22 cellular contexts compared by ENCODE assay signal in the genomic region with DNA sequence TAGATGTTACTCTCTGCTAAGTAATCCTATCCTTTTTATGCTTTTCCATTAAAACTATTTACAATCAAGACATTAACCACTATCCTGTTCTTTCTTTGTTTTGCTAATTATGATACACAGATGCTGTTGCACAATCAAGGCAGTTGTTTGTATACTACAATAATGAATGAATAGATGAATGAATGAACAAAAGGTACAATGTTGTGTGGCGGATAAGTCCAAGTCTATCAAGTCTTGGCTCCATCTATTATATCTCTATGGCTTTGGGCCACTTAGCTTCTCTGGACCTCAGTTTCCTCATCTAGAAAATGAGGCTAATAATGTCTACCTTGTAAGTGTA.
"Had no signal": no experiment of that assay in that cellular context is flagged by ENCODE, and none has a peak within 500 bp of the region (broad histone marks: within the 10 kb centered on the region; RNA-seq: fewer than 3 reads in every experiment).

No MANE protein-coding gene starts in this region.

- H3K4me1 ChIP-seq: esophagus muscularis mucosa, pancreas, suprapubic skin, thyroid gland had no signal

- H3K9me3 Mint-ChIP-seq: type B pancreatic cell had no signal

- H3K27me3 Mint-ChIP-seq: progenitor cell of endocrine pancreas, type B pancreatic cell had no signal

- H3K4me3 ChIP-seq: coronary artery, esophagus muscularis mucosa, lung, pancreas, suprapubic skin, thyroid gland had no signal

- H3K27ac ChIP-seq: coronary artery, esophagus muscularis mucosa, foreskin keratinocyte, pancreas, suprapubic skin, thyroid gland had no signal

- H3K27ac Mint-ChIP-seq: nephron; progenitor cell of endocrine pancreas; stimulated activated effector memory CD8-positive, alpha-beta T cell treated with anti-CD3 and anti-CD28 coated beads, Interleukin-12 subunit alpha, Interleukin-12 subunit beta, amount 100 ng/mL, for 72 hours; type B pancreatic cell had no signal

- H3K36me3 ChIP-seq: esophagus muscularis mucosa, pancreas, suprapubic skin, thyroid gland had no signal

- H3K9me3 ChIP-seq: esophagus muscularis mucosa, pancreas, suprapubic skin, thyroid gland had no signal

- FAIRE-seq: pancreas, urothelium cell line had no signal

- DNase-seq: effector CD4-positive, alpha-beta T cell; foreskin keratinocyte; left colon; left ventricle myocardium superior; mesenchymal stem cell; midbrain; occipital lobe; pancreas; right cardiac atrium; stimulated activated CD4-positive, alpha-beta T cell treated with anti-CD3 and anti-CD28 coated beads, Interleukin-4, amount 100 ng/mL, for 1 hour; stimulated activated CD8-positive, alpha-beta memory T cell treated with anti-CD3 and anti-CD28 coated beads, Interleukin-4, amount 100 ng/mL, for 48 hours; stimulated activated naive CD8-positive, alpha-beta T cell treated with anti-CD3 and anti-CD28 coated beads, Interleukin-15, Interleukin-2, amounts not matched to agents 100 U/mL and 50 U/mL, for 24 hours; thyroid gland had no signal

- H3K36me3 Mint-ChIP-seq: stimulated activated effector memory CD8-positive, alpha-beta T cell treated with anti-CD3 and anti-CD28 coated beads, Interleukin-12 subunit alpha, Interleukin-12 subunit beta, amount 100 ng/mL, for 72 hours; type B pancreatic cell had no signal

- H3K27me3 ChIP-seq: foreskin keratinocyte, pancreas, suprapubic skin, thyroid gland had no signal

- ATAC-seq: foreskin keratinocyte; left ventricle myocardium superior; pancreas; right cardiac atrium; stimulated activated effector memory CD8-positive, alpha-beta T cell treated with anti-CD3 and anti-CD28 coated beads, Interleukin-12 subunit alpha, Interleukin-12 subunit beta, amount 100 ng/mL, for 72 hours; stimulated activated naive CD8-positive, alpha-beta T cell treated with anti-CD3 and anti-CD28 coated beads, Interleukin-15, Interleukin-2, amounts not matched to agents 100 U/mL and 50 U/mL, for 24 hours had no signal

- H3K4me3 Mint-ChIP-seq: nephron; stimulated activated effector memory CD8-positive, alpha-beta T cell treated with anti-CD3 and anti-CD28 coated beads, Interleukin-12 subunit alpha, Interleukin-12 subunit beta, amount 100 ng/mL, for 72 hours; type B pancreatic cell had no signal
